11 cellular contexts compared by ENCODE assay signal in the genomic region with DNA sequence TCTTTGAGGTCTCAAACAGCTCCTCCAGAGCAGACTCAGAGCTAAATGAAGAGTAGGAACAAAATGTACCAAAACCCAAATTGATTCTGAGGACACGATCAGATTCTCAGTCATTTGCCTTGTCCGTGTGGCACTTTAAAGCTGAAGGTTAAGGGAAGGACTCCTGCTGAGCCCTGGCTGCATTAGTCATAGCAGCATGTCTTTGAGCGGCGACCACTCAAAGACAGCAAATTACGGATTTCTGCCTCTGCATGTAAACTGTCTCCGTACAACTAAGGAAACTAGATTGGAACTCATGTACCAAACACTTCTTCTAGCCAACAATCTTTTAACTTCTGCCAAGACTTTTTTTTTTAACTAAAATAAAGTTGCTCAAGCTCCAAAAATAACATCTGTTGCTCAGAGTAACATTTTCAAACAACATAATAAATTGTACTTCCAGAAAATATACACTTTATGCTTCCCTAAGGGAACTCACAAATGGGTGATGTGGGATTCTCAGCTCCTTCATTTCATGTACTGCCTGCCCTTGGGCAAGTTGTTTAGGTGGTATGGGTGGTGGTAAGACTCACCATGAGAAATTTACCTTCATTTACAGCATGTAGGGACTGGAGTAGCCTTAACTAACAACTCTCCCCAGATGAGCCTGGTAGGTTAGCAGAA. TPM values are rescaled to one million over a fixed set of nuclear protein-coding genes. Genes with fewer than 3 reads are reported as not detected.
DNase-seq lines count a peak whose midpoint lies in the region; ATAC-seq and TF ChIP-seq lines count a peak whose summit lies in the region.
"Had no signal": no experiment of that assay in that cellular context is flagged by ENCODE, and none has a peak within 500 bp of the region (broad histone marks: within the 10 kb centered on the region; RNA-seq: fewer than 3 reads in every experiment).

No MANE protein-coding gene starts in this region.

- DNase-seq in ascending aorta (ENCODE audit: low spot score in 2 of 2): peak in 1 of 2 donors; percentile 87
- DNase-seq in heart right ventricle: no peak
- DNase-seq in psoas muscle: peak; percentile 37 to 41
- DNase-seq in SIG-M5 (lab: John Stamatoyannopoulos, UW): no peak
- DNase-seq: activated naive CD4-positive, alpha-beta T cell treated with Interleukin-2 at 50 U/mL for 16 hours; erythroblast; NCI-H2171 had no signal

- H3K27ac ChIP-seq in ACC112 (ENCODE audit: low read depth, low read length) (peak overlapping the region; percentile 72), ascending aorta (peak overlapping the region; percentile 78 to 88), heart right ventricle (peak overlapping the region; percentile 32 to 75 (median 67)), psoas muscle (peak overlapping the region; percentile 61)

- intact Hi-C loops in ascending aorta (cut with DNase I): loop anchor here (5.0 kb wide), 1 partner anchor 112 kb away; no protein-coding TSS in a partner anchor
- intact Hi-C loops in heart right ventricle (cut with DNase I): loop anchor here in 1 of 10 donors (5.0 kb wide), 1 partner anchor 52 kb away; no protein-coding TSS in a partner anchor
- intact Hi-C loops in psoas muscle (cut with DNase I): no loop called here

- H3K9me3 ChIP-seq in ascending aorta (no peaks in the 10 kb centered on the region), heart right ventricle (no peaks in the 10 kb centered on the region), psoas muscle (no peaks in the 10 kb centered on the region)

- TF ChIP-seq CTCF in ascending aorta (IDR thresholded peaks at IDR 0.05) (no peak), heart right ventricle (IDR thresholded peaks at IDR 0.05) (no peak), psoas muscle (IDR thresholded peaks at IDR 0.05) (no peak)

- WGBS in heart right ventricle, 2 donors: 47 to 48% methylated on average over 6 of the region's 6 CpGs
- 24 to 41% (median 24%) methylated on average over 6 of the region's 6 CpGs for WGBS in psoas muscle, 3 donors

- H2AFZ ChIP-seq in ACC112 (ENCODE audit: low read length, unreplicated experiment): peak overlapping the region; percentile 27

- no peaks in the 10 kb centered on the region for H3K79me2 ChIP-seq in ACC112 (ENCODE audit: control insufficient read depth, insufficient read depth, low read length, unreplicated experiment)

- H3K4me3 ChIP-seq in ACC112 (ENCODE audit: low read depth, low read length) (peak overlapping the region; percentile 44), ascending aorta (peak overlapping the region; percentile 7 to 26), heart right ventricle (no peak overlapping the region), psoas muscle (no peak overlapping the region)

- H3K36me3 ChIP-seq in ACC112 (ENCODE audit: insufficient read depth, low read length) (no peaks in the 10 kb centered on the region), ascending aorta (no peaks in the 10 kb centered on the region), heart right ventricle (no peaks in the 10 kb centered on the region), psoas muscle (ENCODE audit: insufficient read depth in 1 of 2, low read depth in 1 of 2) (no peaks in the 10 kb centered on the region)

- H3K4me1 ChIP-seq in ACC112 (ENCODE audit: control insufficient read depth, insufficient read depth, low read length, unreplicated experiment): peaks cover 34% of the 10 kb centered on the region
- peaks cover 12 to 51% of the 10 kb centered on the region in 2 donors for H3K4me1 ChIP-seq in ascending aorta
- peaks cover 0 to 33% (median 3%) of the 10 kb centered on the region in 9 donors for H3K4me1 ChIP-seq in heart right ventricle
- no peaks in the 10 kb centered on the region for H3K4me1 ChIP-seq in psoas muscle

- peak; percentile 46 to 83 (median 72) for ATAC-seq in heart right ventricle
- peak in 3 of 4 donors; percentile 17 to 57 (median 57) for ATAC-seq in psoas muscle
- no peak for ATAC-seq in HG03521 (IDR thresholded peaks at IDR 0.05; ENCODE audit: unreplicated experiment)
- ATAC-seq in GM21786 (IDR thresholded peaks at IDR 0.05; ENCODE audit: unreplicated experiment): no peak
- ATAC-seq in HG02885 (IDR thresholded peaks at IDR 0.05; ENCODE audit: poor library complexity, unreplicated experiment): no peak

- H3K27me3 ChIP-seq in ACC112 (ENCODE audit: insufficient read depth, low read length): no peaks in the 10 kb centered on the region
- no peaks in the 10 kb centered on the region for H3K27me3 ChIP-seq in ascending aorta
- H3K27me3 ChIP-seq in heart right ventricle: no peaks in the 10 kb centered on the region
- no peaks in the 10 kb centered on the region for H3K27me3 ChIP-seq in psoas muscle (ENCODE audit: insufficient read depth in 3 of 3, low read length in 2 of 3)

RNA-seq across cellular contexts. Expression of a gene that starts 56.1 kb away (rescaled TPM):
- 55.7 TPM for total RNA-seq in ascending aorta
- 1 to 10 TPM; 2.1 to 4.8 (median 2.7) TPM for total RNA-seq in heart right ventricle
- polyA plus RNA-seq in heart right ventricle: 1 to 10 TPM; 3.5 to 9.7 TPM
- total RNA-seq in psoas muscle: 1 to 10 TPM; 1.6 to 2.4 (median 2.3) TPM
- polyA plus RNA-seq in psoas muscle: 1 to 10 TPM; 1.9 to 3.1 (median 2.0) TPM

Comparison
In these comparisons a context has a peak if more than half of its experiments do, and no peak if none do; other contexts are left out.
1. H3K4me3 ChIP-seq: peak in ACC112 (single experiment) and ascending aorta (2 of 2); none in heart right ventricle (0 of 10) and psoas muscle (single experiment).
2. DNase-seq: peak in psoas muscle (2 of 2); none in heart right ventricle (0 of 2) and SIG-M5 (single experiment).
3. ATAC-seq: peak in heart right ventricle (8 of 8) and psoas muscle (3 of 4); none in HG03521 (single experiment), GM21786 (single experiment) and HG02885 (single experiment).
4. Peak in every context shown above with its lines, with median percentiles within 50 percentile points of each other: H3K27ac ChIP-seq.